Comparison of ENCODE assay signal across 1 cellular context in the genomic region with DNA sequence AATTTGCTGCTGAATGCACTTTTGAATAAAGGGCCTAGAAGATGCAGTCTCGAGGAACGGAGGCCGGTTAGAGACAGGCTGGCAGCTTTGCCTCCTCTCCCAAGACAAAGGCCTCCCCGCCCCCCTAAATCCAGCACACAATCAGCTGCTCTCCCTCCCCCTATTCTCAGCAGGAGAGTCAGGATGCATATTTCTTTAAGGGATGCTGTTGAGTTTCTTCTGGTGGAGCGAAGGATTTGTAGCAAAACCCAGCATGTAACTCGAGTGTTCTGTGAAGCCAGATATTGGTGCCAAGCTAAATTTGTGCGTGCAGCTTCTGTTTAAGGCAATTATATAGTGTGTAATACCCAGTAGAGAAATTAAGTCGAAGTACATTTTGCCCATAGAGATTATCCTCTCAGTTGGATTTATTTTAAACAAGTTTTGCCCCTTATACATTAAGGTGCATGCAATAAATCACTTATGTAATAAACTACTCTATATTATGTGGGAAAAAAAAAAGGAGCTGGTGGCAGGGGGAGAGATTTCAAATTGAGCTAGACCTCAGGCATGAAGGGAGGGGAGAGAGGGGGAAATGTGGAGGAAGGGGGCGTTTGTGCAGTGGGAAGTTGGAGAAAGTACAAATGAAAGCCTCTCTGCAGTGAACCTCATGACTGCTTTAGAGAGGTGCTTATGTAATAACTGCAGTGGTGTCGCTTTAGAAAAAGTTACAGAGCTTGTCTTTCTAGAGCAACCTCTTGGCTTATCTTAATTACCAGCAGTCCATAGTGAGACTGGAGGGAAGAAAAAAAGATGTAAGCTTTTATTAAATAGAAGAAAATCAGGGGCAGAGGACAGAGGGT.
A peak's percentile ranks its signal among the peaks of the same experiment; 100 is the strongest.
TF ChIP-seq lines count a peak whose summit lies in the region.

No MANE protein-coding gene starts in this region.

TF ChIP-seq in HEK293, 187 proteins besides CTCF, POLR2A, EP300 and RAD21 (continued from another document):
- TF ChIP-seq, protein P1, sequence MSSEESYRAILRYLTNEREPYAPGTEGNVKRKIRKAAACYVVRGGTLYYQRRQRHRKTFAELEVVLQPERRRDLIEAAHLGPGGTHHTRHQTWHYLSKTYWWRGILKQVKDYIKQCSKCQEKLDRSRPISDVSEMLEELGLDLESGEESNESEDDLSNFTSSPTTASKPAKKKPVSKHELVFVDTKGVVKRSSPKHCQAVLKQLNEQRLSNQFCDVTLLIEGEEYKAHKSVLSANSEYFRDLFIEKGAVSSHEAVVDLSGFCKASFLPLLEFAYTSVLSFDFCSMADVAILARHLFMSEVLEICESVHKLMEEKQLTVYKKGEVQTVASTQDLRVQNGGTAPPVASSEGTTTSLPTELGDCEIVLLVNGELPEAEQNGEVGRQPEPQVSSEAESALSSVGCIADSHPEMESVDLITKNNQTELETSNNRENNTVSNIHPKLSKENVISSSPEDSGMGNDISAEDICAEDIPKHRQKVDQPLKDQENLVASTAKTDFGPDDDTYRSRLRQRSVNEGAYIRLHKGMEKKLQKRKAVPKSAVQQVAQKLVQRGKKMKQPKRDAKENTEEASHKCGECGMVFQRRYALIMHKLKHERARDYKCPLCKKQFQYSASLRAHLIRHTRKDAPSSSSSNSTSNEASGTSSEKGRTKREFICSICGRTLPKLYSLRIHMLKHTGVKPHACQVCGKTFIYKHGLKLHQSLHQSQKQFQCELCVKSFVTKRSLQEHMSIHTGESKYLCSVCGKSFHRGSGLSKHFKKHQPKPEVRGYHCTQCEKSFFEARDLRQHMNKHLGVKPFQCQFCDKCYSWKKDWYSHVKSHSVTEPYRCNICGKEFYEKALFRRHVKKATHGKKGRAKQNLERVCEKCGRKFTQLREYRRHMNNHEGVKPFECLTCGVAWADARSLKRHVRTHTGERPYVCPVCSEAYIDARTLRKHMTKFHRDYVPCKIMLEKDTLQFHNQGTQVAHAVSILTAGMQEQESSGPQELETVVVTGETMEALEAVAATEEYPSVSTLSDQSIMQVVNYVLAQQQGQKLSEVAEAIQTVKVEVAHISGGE (tag by site-specific recombination; conservative IDR thresholded peaks at IDR 0.05; ENCODE audit: low read depth) = 0 out of 2 replicates have a peak, but pooled peaks have one; percentile 11
- 0 out of 2 replicates have a peak, but pooled peaks have one; percentile 42 for TF ChIP-seq OSR2 (tag by site-specific recombination; IDR thresholded peaks at IDR 0.05)
- peak; percentile 80 for TF ChIP-seq PRDM1 (tag by site-specific recombination; IDR thresholded peaks at IDR 0.05)
- TF ChIP-seq SP7 (tag by site-specific recombination; IDR thresholded peaks at IDR 0.05) = peak; percentile 74; the same call in 1 of the 2 replicates
- TF ChIP-seq, protein P2, sequence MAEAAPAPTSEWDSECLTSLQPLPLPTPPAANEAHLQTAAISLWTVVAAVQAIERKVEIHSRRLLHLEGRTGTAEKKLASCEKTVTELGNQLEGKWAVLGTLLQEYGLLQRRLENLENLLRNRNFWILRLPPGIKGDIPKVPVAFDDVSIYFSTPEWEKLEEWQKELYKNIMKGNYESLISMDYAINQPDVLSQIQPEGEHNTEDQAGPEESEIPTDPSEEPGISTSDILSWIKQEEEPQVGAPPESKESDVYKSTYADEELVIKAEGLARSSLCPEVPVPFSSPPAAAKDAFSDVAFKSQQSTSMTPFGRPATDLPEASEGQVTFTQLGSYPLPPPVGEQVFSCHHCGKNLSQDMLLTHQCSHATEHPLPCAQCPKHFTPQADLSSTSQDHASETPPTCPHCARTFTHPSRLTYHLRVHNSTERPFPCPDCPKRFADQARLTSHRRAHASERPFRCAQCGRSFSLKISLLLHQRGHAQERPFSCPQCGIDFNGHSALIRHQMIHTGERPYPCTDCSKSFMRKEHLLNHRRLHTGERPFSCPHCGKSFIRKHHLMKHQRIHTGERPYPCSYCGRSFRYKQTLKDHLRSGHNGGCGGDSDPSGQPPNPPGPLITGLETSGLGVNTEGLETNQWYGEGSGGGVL (tag by site-specific recombination; IDR thresholded peaks at IDR 0.05) = peak; percentile 90
- TF ChIP-seq ZNF311 (tag by site-specific recombination; IDR thresholded peaks at IDR 0.05; ENCODE audit: borderline replicate concordance) = no peak
- TF ChIP-seq, protein P3, sequence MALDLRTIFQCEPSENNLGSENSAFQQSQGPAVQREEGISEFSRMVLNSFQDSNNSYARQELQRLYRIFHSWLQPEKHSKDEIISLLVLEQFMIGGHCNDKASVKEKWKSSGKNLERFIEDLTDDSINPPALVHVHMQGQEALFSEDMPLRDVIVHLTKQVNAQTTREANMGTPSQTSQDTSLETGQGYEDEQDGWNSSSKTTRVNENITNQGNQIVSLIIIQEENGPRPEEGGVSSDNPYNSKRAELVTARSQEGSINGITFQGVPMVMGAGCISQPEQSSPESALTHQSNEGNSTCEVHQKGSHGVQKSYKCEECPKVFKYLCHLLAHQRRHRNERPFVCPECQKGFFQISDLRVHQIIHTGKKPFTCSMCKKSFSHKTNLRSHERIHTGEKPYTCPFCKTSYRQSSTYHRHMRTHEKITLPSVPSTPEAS (tag by site-specific recombination; IDR thresholded peaks at IDR 0.05) = no peak
- no peak for TF ChIP-seq ZNF138 (tag by site-specific recombination; IDR thresholded peaks at IDR 0.05; ENCODE audit: borderline replicate concordance)
- no peak for TF ChIP-seq ZSCAN23 (tag by site-specific recombination; IDR thresholded peaks at IDR 0.05)
- TF ChIP-seq FEZF1 (tag by site-specific recombination; IDR thresholded peaks at IDR 0.05) = peak; percentile 51; the same call in 1 of the 2 replicates
- TF ChIP-seq ZFHX2 (tag by site-specific recombination; conservative IDR thresholded peaks at IDR 0.05) = peak; percentile 29; the same call in 1 of the 2 replicates
- TF ChIP-seq, protein P4, sequence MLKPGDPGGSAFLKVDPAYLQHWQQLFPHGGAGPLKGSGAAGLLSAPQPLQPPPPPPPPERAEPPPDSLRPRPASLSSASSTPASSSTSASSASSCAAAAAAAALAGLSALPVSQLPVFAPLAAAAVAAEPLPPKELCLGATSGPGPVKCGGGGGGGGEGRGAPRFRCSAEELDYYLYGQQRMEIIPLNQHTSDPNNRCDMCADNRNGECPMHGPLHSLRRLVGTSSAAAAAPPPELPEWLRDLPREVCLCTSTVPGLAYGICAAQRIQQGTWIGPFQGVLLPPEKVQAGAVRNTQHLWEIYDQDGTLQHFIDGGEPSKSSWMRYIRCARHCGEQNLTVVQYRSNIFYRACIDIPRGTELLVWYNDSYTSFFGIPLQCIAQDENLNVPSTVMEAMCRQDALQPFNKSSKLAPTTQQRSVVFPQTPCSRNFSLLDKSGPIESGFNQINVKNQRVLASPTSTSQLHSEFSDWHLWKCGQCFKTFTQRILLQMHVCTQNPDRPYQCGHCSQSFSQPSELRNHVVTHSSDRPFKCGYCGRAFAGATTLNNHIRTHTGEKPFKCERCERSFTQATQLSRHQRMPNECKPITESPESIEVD (tag by site-specific recombination; IDR thresholded peaks at IDR 0.05) = peak; percentile 68
- TF ChIP-seq ZBTB8A (tag by site-specific recombination; IDR thresholded peaks at IDR 0.05) = 0 out of 2 replicates have a peak, but pooled peaks have one; percentile 12
- no peak for TF ChIP-seq ZNF561 (tag by site-specific recombination; IDR thresholded peaks at IDR 0.05; ENCODE audit: borderline replicate concordance)
- TF ChIP-seq ZBTB20 (tag by site-specific recombination; IDR thresholded peaks at IDR 0.05) = no peak
- no peak for TF ChIP-seq ZEB2 (tag by site-specific recombination; IDR thresholded peaks at IDR 0.05)
- TF ChIP-seq, protein P5, sequence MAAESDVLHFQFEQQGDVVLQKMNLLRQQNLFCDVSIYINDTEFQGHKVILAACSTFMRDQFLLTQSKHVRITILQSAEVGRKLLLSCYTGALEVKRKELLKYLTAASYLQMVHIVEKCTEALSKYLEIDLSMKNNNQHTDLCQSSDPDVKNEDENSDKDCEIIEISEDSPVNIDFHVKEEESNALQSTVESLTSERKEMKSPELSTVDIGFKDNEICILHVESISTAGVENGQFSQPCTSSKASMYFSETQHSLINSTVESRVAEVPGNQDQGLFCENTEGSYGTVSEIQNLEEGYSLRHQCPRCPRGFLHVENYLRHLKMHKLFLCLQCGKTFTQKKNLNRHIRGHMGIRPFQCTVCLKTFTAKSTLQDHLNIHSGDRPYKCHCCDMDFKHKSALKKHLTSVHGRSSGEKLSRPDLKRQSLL (tag by site-specific recombination; IDR thresholded peaks at IDR 0.05) = 0 out of 2 replicates have a peak, but pooled peaks have one; percentile 47
TF ChIP-seq in HEK293: peak in this region for 10.
